19 cellular contexts compared by ENCODE assay signal in genomic region chr13:49539313-49539712, GRCh38. TPM values are rescaled to one million over a fixed set of nuclear protein-coding genes. Genes with fewer than 3 reads are reported as not detected.
DNase-seq lines count a peak whose midpoint lies in the region; ATAC-seq, FAIRE-seq and TF ChIP-seq lines count a peak whose summit lies in the region.
"Had no signal": no experiment of that assay in that cellular context is flagged by ENCODE, and none has a peak within 500 bp of the region (broad histone marks: within the 10 kb centered on the region; RNA-seq: fewer than 3 reads in every experiment).

No MANE protein-coding gene starts in this region.

- peaks cover 18% of the 10 kb centered on the region for H3K4me1 Mint-ChIP-seq in CD8-positive, alpha-beta T cell (ENCODE audit: low read depth)
- peaks cover 22% of the 10 kb centered on the region for H3K4me1 Mint-ChIP-seq in activated naive CD8-positive, alpha-beta T cell (ENCODE audit: low read depth)
- H3K4me1 Mint-ChIP-seq in mesothelial cell of epicardium: peaks cover 12% of the 10 kb centered on the region
- H3K4me1 Mint-ChIP-seq: central memory CD8-positive, alpha-beta T cell; endodermal cell had no signal

- no peak for DNase-seq in CD8-positive, alpha-beta T cell
- no peak for DNase-seq in mesothelial cell of epicardium (ENCODE audit: low spot score in 2 of 2, unreplicated experiment in 2 of 2)
- no peak for DNase-seq in small intestine
- DNase-seq in COR-L47 (lab: John Stamatoyannopoulos, UW): no peak
- DNase-seq in foreskin keratinocyte: no peak
- DNase-seq: amniotic stem cell; endodermal cell; mammary epithelial cell; NCI-H146; NCI-H446; retina; SJCRH30; stimulated activated CD4-positive, alpha-beta T cell treated with anti-CD3 and anti-CD28 coated beads, Interleukin-1b, Interleukin-23, amount 100 ng/mL, for 48 hours had no signal

- POLR2A ChIA-PET in CD8-positive, alpha-beta T cell (lab: Charles Lee): interaction anchor here (1.2 to 1.5 kb wide), 2 partner anchors 27 to 95 kb away, joined by 3 to 10 read pairs; partner anchors contain the start of genes CAB39L and SETDB2

- peaks cover 48% of the 10 kb centered on the region for H3K36me3 Mint-ChIP-seq in CD8-positive, alpha-beta T cell
- H3K36me3 Mint-ChIP-seq in activated naive CD8-positive, alpha-beta T cell: peaks cover 13% of the 10 kb centered on the region
- H3K36me3 Mint-ChIP-seq in mesothelial cell of epicardium: peaks cover 30% of the 10 kb centered on the region

- H3K27ac Mint-ChIP-seq in CD8-positive, alpha-beta T cell: peak overlapping the region; percentile 82
- H3K27ac Mint-ChIP-seq in activated naive CD8-positive, alpha-beta T cell: no peak overlapping the region
- H3K27ac Mint-ChIP-seq in mesothelial cell of epicardium: peak overlapping the region; percentile 24
- H3K27ac Mint-ChIP-seq: neural progenitor cell had no signal

- CTCF ChIA-PET in CD8-positive, alpha-beta T cell (lab: Charles Lee): interaction anchor here (1.3 kb wide), 1 partner anchor 21 kb away, joined by 3 read pairs; no protein-coding TSS in a partner anchor

- no peaks in the 10 kb centered on the region for H4K20me1 ChIP-seq in BLaER1 treated with 17β-estradiol and CSF1 and Interleukin-3, amounts not matched to agents 10 nM and 100 nM

- no peaks in the 10 kb centered on the region for H3K27me3 Mint-ChIP-seq in CD8-positive, alpha-beta T cell (ENCODE audit: low read depth)
- no peaks in the 10 kb centered on the region for H3K27me3 Mint-ChIP-seq in activated naive CD8-positive, alpha-beta T cell
- H3K27me3 Mint-ChIP-seq in mesothelial cell of epicardium (ENCODE audit: low read depth): no peaks in the 10 kb centered on the region
- H3K27me3 Mint-ChIP-seq: central memory CD8-positive, alpha-beta T cell had no signal

- H3K4me3 Mint-ChIP-seq in CD8-positive, alpha-beta T cell: peak overlapping the region; percentile 18
- peak overlapping the region; percentile 74 for H3K4me3 Mint-ChIP-seq in activated naive CD8-positive, alpha-beta T cell
- H3K4me3 Mint-ChIP-seq in mesothelial cell of epicardium: no peak overlapping the region
- H3K4me3 Mint-ChIP-seq: central memory CD8-positive, alpha-beta T cell; endodermal cell; neural progenitor cell had no signal

- no peaks in the 10 kb centered on the region for H3K9me3 ChIP-seq in BLaER1 treated with 17β-estradiol and CSF1 and Interleukin-3, amounts not matched to agents 10 nM and 100 nM (replicated peaks in 1 of 11)
- H3K9me3 ChIP-seq in CD8-positive, alpha-beta T cell (ENCODE audit: low read length): no peaks in the 10 kb centered on the region
- no peaks in the 10 kb centered on the region for H3K9me3 ChIP-seq in small intestine (ENCODE audit: control insufficient read depth, low read depth)
- H3K9me3 ChIP-seq: SJCRH30 had no signal

- no peak for TF ChIP-seq CTCF in CD8-positive, alpha-beta T cell (IDR thresholded peaks at IDR 0.05)
- no peak for TF ChIP-seq CTCF in mesothelial cell of epicardium (IDR thresholded peaks at IDR 0.05; ENCODE audit: unreplicated experiment)
- no peak for TF ChIP-seq CTCF in foreskin keratinocyte (conservative IDR thresholded peaks at IDR 0.05)

- ATAC-seq in CD8-positive, alpha-beta T cell: no peak
- no peak for ATAC-seq in foreskin keratinocyte

- no peaks in the 10 kb centered on the region for H3K9me3 Mint-ChIP-seq in CD8-positive, alpha-beta T cell
- H3K9me3 Mint-ChIP-seq in activated naive CD8-positive, alpha-beta T cell (ENCODE audit: low read depth): no peaks in the 10 kb centered on the region
- no peaks in the 10 kb centered on the region for H3K9me3 Mint-ChIP-seq in mesothelial cell of epicardium
- H3K9me3 Mint-ChIP-seq: central memory CD8-positive, alpha-beta T cell; endodermal cell; neural progenitor cell had no signal

- H3K4me3 ChIP-seq in BLaER1 treated with 17β-estradiol and CSF1 and Interleukin-3, amounts not matched to agents 10 nM and 100 nM: no peak overlapping the region
- H3K4me3 ChIP-seq in CD8-positive, alpha-beta T cell (ENCODE audit: low read depth, low read length): no peak overlapping the region
- no peak overlapping the region for H3K4me3 ChIP-seq in small intestine (ENCODE audit: low read depth in 1 of 2, low read length in 2 of 2)
- H3K4me3 ChIP-seq: neural progenitor cell, SJCRH30 had no signal

- H3K9ac ChIP-seq in BLaER1 treated with 17β-estradiol and CSF1 and Interleukin-3, amounts not matched to agents 10 nM and 100 nM: peak overlapping the region in 9 of 11 experiments; percentile 3 to 74 (median 38); a peak in 15 of 22 replicates
- H3K9ac ChIP-seq: neural progenitor cell had no signal

- no peak for FAIRE-seq in small intestine (lab: Jason Lieb, UNC)
- FAIRE-seq: TTC549 had no signal

- peaks cover 28 to 77% (median 54%) of the 10 kb centered on the region in 11 experiments for H3K36me3 ChIP-seq in BLaER1 treated with 17β-estradiol and CSF1 and Interleukin-3, amounts not matched to agents 10 nM and 100 nM
- H3K36me3 ChIP-seq in CD8-positive, alpha-beta T cell (ENCODE audit: insufficient read depth, low read length): no peaks in the 10 kb centered on the region
- peaks cover 3 to 8% of the 10 kb centered on the region in 2 donors for H3K36me3 ChIP-seq in small intestine (ENCODE audit: control insufficient read depth in 2 of 2, insufficient read depth in 2 of 2, low read length in 2 of 2)

- peak overlapping the region; percentile 64 to 87 (median 76); a peak in 21 of 22 replicates for H3K4me2 ChIP-seq in BLaER1 treated with 17β-estradiol and CSF1 and Interleukin-3, amounts not matched to agents 10 nM and 100 nM
- H3K4me2 ChIP-seq: neural progenitor cell had no signal

- 75 to 91% (median 77%) methylated on average over 5 of the region's 5 CpGs for WGBS in small intestine, 3 donors

- intact Hi-C loops in CD8-positive, alpha-beta T cell (cut with DNase I, micrococcal nuclease): no loop called here

- H3K27me3 ChIP-seq in BLaER1 treated with 17β-estradiol and CSF1 and Interleukin-3, amounts not matched to agents 10 nM and 100 nM: no peaks in the 10 kb centered on the region
- H3K27me3 ChIP-seq in CD8-positive, alpha-beta T cell (ENCODE audit: insufficient read depth, low read length): no peaks in the 10 kb centered on the region
- H3K27me3 ChIP-seq in small intestine (ENCODE audit: control insufficient read depth in 2 of 2, insufficient read depth in 2 of 2, low read length in 2 of 2) (no peaks in the 10 kb centered on the region), foreskin keratinocyte (no peaks in the 10 kb centered on the region)
- H3K27me3 ChIP-seq: neural progenitor cell, SJCRH30 had no signal

- peak overlapping the region in 10 of 11 experiments; percentile 10 to 96 (median 70); a peak in 17 of 22 replicates for H3K27ac ChIP-seq in BLaER1 treated with 17β-estradiol and CSF1 and Interleukin-3, amounts not matched to agents 10 nM and 100 nM
- no peak overlapping the region for H3K27ac ChIP-seq in CD8-positive, alpha-beta T cell (ENCODE audit: low read depth, low read length)
- H3K27ac ChIP-seq in small intestine (ENCODE audit: low read depth in 1 of 2, low read length in 1 of 2) (no peak overlapping the region), foreskin keratinocyte (no peak overlapping the region)
- H3K27ac ChIP-seq: C4-2B, neural progenitor cell, SJCRH30 had no signal

- peaks cover 45 to 84% (median 67%) of the 10 kb centered on the region in 10 experiments for H3K4me1 ChIP-seq in BLaER1 treated with 17β-estradiol and CSF1 and Interleukin-3, amounts not matched to agents 10 nM and 100 nM
- H3K4me1 ChIP-seq in CD8-positive, alpha-beta T cell (ENCODE audit: insufficient read depth, low read length): peaks cover 15% of the 10 kb centered on the region
- H3K4me1 ChIP-seq in small intestine (ENCODE audit: control insufficient read depth in 2 of 2, insufficient read depth in 1 of 2, low read depth in 1 of 2, low read length in 1 of 2) (no peaks in the 10 kb centered on the region), foreskin keratinocyte (no peaks in the 10 kb centered on the region)
- H3K4me1 ChIP-seq: SJCRH30 had no signal

RNA-seq across cellular contexts. Expression of gene PHF11, which starts 43.6 kb away (rescaled TPM):
- total RNA-seq in CD8-positive, alpha-beta T cell: 10 to 100 TPM; 93.9 to 98.3 TPM
- 32.4 to 36.0 TPM (median 33.3 TPM) in 3 replicates for total RNA-seq in mesothelial cell of epicardium
- polyA plus RNA-seq in small intestine: 10 to 100 TPM; 32.0 to 94.4 (median 56.7) TPM
- 34.0 and 38.2 TPM in 2 replicates for total RNA-seq in foreskin keratinocyte
- 35.1 and 37.2 TPM in 2 replicates for polyA plus RNA-seq in foreskin keratinocyte
- total RNA-seq: SJCRH30 had no signal

RNA-seq across cellular contexts. Expression of gene RCBTB1, which starts 46.0 kb away (rescaled TPM):
- total RNA-seq in CD8-positive, alpha-beta T cell: 10 to 100 TPM; 12.1 to 14.2 TPM
- 24.2 to 24.4 TPM (median 24.3 TPM) in 3 replicates for total RNA-seq in mesothelial cell of epicardium
- polyA plus RNA-seq in small intestine: 1 to 10 TPM; 5.4 to 6.3 (median 6.2) TPM
- total RNA-seq in foreskin keratinocyte: 23.8 and 24.7 TPM in 2 replicates
- 7.4 and 7.5 TPM in 2 replicates for polyA plus RNA-seq in foreskin keratinocyte

Comparison
In these comparisons a context has a peak if more than half of its experiments do, and no peak if none do; other contexts are left out.
1. H3K27ac ChIP-seq: peak in BLaER1 treated with 17β-estradiol and CSF1 and Interleukin-3, amounts not matched to agents 10 nM and 100 nM (10 of 11); none in CD8-positive, alpha-beta T cell (single experiment), small intestine (0 of 2) and foreskin keratinocyte (single experiment).